17 cellular contexts compared by ENCODE assay signal in the genomic region with DNA sequence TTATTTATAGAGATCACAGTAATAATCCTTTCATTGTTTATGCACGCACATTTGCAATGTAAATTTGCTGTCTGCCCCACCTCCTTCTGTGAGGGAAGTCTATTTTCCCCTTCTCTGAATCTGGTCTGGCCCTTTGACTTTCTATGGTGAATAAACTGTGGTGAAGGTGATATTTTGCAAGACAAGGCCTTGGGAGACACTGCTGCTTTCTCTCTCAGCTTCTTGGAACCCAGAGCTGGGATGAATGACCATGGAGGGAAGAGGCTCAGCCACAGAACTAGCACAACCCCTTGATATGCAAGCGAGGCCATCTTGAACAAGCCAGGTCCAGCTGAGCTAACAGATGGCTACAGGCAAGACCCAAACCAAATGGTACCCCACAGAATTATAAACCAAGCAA.
A peak's percentile ranks its signal among the peaks of the same experiment; 100 is the strongest.
DNase-seq lines count a peak whose midpoint lies in the region; ATAC-seq and TF ChIP-seq lines count a peak whose summit lies in the region.
"Had no signal": no experiment of that assay in that cellular context is flagged by ENCODE, and none has a peak within 500 bp of the region (broad histone marks: within the 10 kb centered on the region; RNA-seq: fewer than 3 reads in every experiment).

No MANE protein-coding gene starts in this region.

- H2AFZ ChIP-seq in Karpas-422 (ENCODE audit: low read length) = no peak overlapping the region

- no peak for ATAC-seq in GM19351 (IDR thresholded peaks at IDR 0.05; ENCODE audit: unreplicated experiment)
- no peak for ATAC-seq in mucosa of descending colon

- H3K4me3 ChIP-seq in Karpas-422 (ENCODE audit: low read length) (no peak overlapping the region), iPS-20b (ENCODE audit: low read length) (no peak overlapping the region), mucosa of descending colon (no peak overlapping the region)

- H3K9ac ChIP-seq in Karpas-422 (ENCODE audit: low read length) (no peak overlapping the region), iPS-20b (ENCODE audit: low read depth, low read length) (peak overlapping the region; percentile 36; the same call in 1 of the 2 replicates)

- no peaks in the 10 kb centered on the region for H4K20me1 ChIP-seq in Karpas-422 (ENCODE audit: insufficient read depth, low read depth, low read length)

- TF ChIP-seq CTCF in mucosa of descending colon (IDR thresholded peaks at IDR 0.05) = no peak

- H3K79me2 ChIP-seq in Karpas-422 (ENCODE audit: low read length) = no peaks in the 10 kb centered on the region

- H3K36me3 ChIP-seq in Karpas-422 (ENCODE audit: insufficient read depth, low read length) = no peaks in the 10 kb centered on the region
- H3K36me3 ChIP-seq in iPS-20b (ENCODE audit: insufficient read depth, low read depth, low read length) = no peaks in the 10 kb centered on the region
- H3K36me3 ChIP-seq in mucosa of descending colon (ENCODE audit: low read depth) = no peaks in the 10 kb centered on the region

- H3K4me2 ChIP-seq in Karpas-422 (ENCODE audit: low read depth, low read length, poor library complexity, severe bottlenecking) = no peak overlapping the region

- H3K27me3 ChIP-seq in Karpas-422 (ENCODE audit: low read length) (no peaks in the 10 kb centered on the region), iPS-20b (ENCODE audit: insufficient read depth, low read length) (no peaks in the 10 kb centered on the region)

- in situ Hi-C loops in G401 (cut with HindIII; ENCODE audit: low sequenced_read_pairs) = no loop called here

- 0 out of 2 replicates have a peak overlapping the region, but pooled peaks have one; percentile 99 for H3K27ac ChIP-seq in Karpas-422 (ENCODE audit: low read length)
- peak overlapping the region; percentile 65 for H3K27ac ChIP-seq in iPS-20b (ENCODE audit: low read length)
- H3K27ac ChIP-seq: RWPE1 had no signal

- intact Hi-C loops in mucosa of descending colon (cut with DNase I, micrococcal nuclease) = no loop called here

- H3K9me2 ChIP-seq in Karpas-422 (replicated peaks; ENCODE audit: insufficient read depth, low read length) = no peaks in the 10 kb centered on the region

- DNase-seq in G401 (ENCODE audit: low spot score) (peak; percentile 37), Karpas-422 (peak; percentile 38), cerebellum (ENCODE audit: low spot score) (peak; percentile 15), NCI-H1694 treated with DMSO at 0.1 percent for 48 hours (lab: John Stamatoyannopoulos, UW) (no peak), mucosa of descending colon (no peak)
- DNase-seq: Caco-2; DMS53; KBM-7; NCI-H1048; NCI-H146; NCI-H2081 treated with DMSO at 0.1 percent for 48 hours; NCI-H2227 treated with DMSO at 0.1 percent for 48 hours; NCI-H526 treated with DMSO at 0.1 percent for 48 hours; NK-92 treated with Interleukin-12 subunit alpha and Interleukin-12 subunit beta, amount 100 ng/mL, for 24 hours had no signal

- H3K4me1 ChIP-seq in Karpas-422 (ENCODE audit: low read length) = peaks cover 58% of the 10 kb centered on the region
- peaks cover 54% of the 10 kb centered on the region for H3K4me1 ChIP-seq in iPS-20b (ENCODE audit: insufficient read depth, low read length)
- no peaks in the 10 kb centered on the region for H3K4me1 ChIP-seq in mucosa of descending colon (ENCODE audit: low read depth)
- H3K4me1 ChIP-seq: Caco-2 had no signal

- H3K9me3 ChIP-seq in Karpas-422 (ENCODE audit: low read length) (no peaks in the 10 kb centered on the region), iPS-20b (ENCODE audit: insufficient read depth, low read depth, low read length) (no peaks in the 10 kb centered on the region), mucosa of descending colon (no peaks in the 10 kb centered on the region)
- H3K9me3 ChIP-seq: Caco-2 had no signal

Comparison
In these comparisons a context has a peak if more than half of its experiments do, and no peak if none do; other contexts are left out.
1. DNase-seq: peak in G401 (single experiment), Karpas-422 (single experiment) and cerebellum (single experiment); none in NCI-H1694 treated with DMSO at 0.1 percent for 48 hours (single experiment) and mucosa of descending colon (0 of 3).